8 cellular contexts compared by ENCODE assay signal in genomic region chrX:104565791-104566687, GRCh38. TPM values are rescaled to one million over a fixed set of nuclear protein-coding genes. Genes with fewer than 3 reads are reported as not detected.
DNase-seq lines count a peak whose midpoint lies in the region; ATAC-seq and TF ChIP-seq lines count a peak whose summit lies in the region.

Gene IL1RAPL2, plus strand, starts transcription at chrX:104566199.

- no peak for ATAC-seq in HG03571 (IDR thresholded peaks at IDR 0.05; ENCODE audit: unreplicated experiment)
- no peak for ATAC-seq in GM21529 (IDR thresholded peaks at IDR 0.05; ENCODE audit: unreplicated experiment)

- DNase-seq in GM10266 (ENCODE audit: extremely low spot score) = peak; percentile 8
- DNase-seq in cerebellum (ENCODE audit: low spot score) = no peak
- DNase-seq in mesothelial cell of epicardium (ENCODE audit: low spot score in 2 of 2, unreplicated experiment in 2 of 2) = peak; percentile 24 to 64
- no peak for DNase-seq in NCI-H446 treated with DMSO at 0.1 percent for 48 hours (lab: John Stamatoyannopoulos, UW)
- DNase-seq in D341Med (ENCODE audit: low spot score) = no peak

- no peaks in the 10 kb centered on the region for H3K36me3 Mint-ChIP-seq in mesothelial cell of epicardium

- TF ChIP-seq EP300 in Ishikawa (IDR thresholded peaks at IDR 0.05; ENCODE audit: borderline replicate concordance) = no peak

- H3K9me3 Mint-ChIP-seq in mesothelial cell of epicardium = peaks cover 12% of the 10 kb centered on the region

- no peaks in the 10 kb centered on the region for H3K4me1 Mint-ChIP-seq in mesothelial cell of epicardium

- H3K4me3 Mint-ChIP-seq in mesothelial cell of epicardium = peak within 1 kb of the TSS; percentile 77

- H3K27ac Mint-ChIP-seq in mesothelial cell of epicardium = no peak within 1 kb of the TSS

- peak; percentile 51 for TF ChIP-seq RAD21 in Ishikawa (IDR thresholded peaks at IDR 0.05; ENCODE audit: low read depth)

- H3K27me3 Mint-ChIP-seq in mesothelial cell of epicardium (ENCODE audit: low read depth) = peaks cover 73% of the 10 kb centered on the region

- peak; percentile 43 for TF ChIP-seq CTCF in GM10266 (IDR thresholded peaks at IDR 0.05; ENCODE audit: control insufficient read depth, insufficient read depth, low read depth, missing control alignments)
- TF ChIP-seq CTCF in mesothelial cell of epicardium (IDR thresholded peaks at IDR 0.05; ENCODE audit: unreplicated experiment) = peak; percentile 46

TF ChIP-seq in Ishikawa, 13 proteins besides CTCF, POLR2A, EP300 and RAD21:
- TF ChIP-seq REST (IDR thresholded peaks at IDR 0.05; ENCODE audit: low read depth) (no peak), FOXM1 (IDR thresholded peaks at IDR 0.05; ENCODE audit: borderline replicate concordance, low read depth) (no peak), EGR1 (IDR thresholded peaks at IDR 0.05) (no peak), YY1 (IDR thresholded peaks at IDR 0.05; ENCODE audit: low read depth) (no peak), TAF1 (IDR thresholded peaks at IDR 0.05; ENCODE audit: low read depth) (no peak), ZBTB7A (IDR thresholded peaks at IDR 0.05; ENCODE audit: low read depth) (no peak), NFIC (IDR thresholded peaks at IDR 0.05) (no peak), CREB1 (IDR thresholded peaks at IDR 0.05; ENCODE audit: low read depth) (no peak), TCF12 (IDR thresholded peaks at IDR 0.05; ENCODE audit: low read depth) (no peak), TEAD4 (IDR thresholded peaks at IDR 0.05) (no peak)
TF ChIP-seq in Ishikawa: peak in this region for 0.

RNA-seq across cellular contexts. Expression of gene IL1RAPL2, which starts in this region (rescaled TPM):
- 11.2 TPM for total RNA-seq in cerebellum
- total RNA-seq in mesothelial cell of epicardium = 0.42 to 0.92 TPM (median 0.54 TPM) in 3 replicates

Comparison
In these comparisons a context has a peak if more than half of its experiments do, and no peak if none do; other contexts are left out.
1. Peak in DNase-seq in mesothelial cell of epicardium; RNA of the gene not detected or under 1 TPM.